In the genomic region with DNA sequence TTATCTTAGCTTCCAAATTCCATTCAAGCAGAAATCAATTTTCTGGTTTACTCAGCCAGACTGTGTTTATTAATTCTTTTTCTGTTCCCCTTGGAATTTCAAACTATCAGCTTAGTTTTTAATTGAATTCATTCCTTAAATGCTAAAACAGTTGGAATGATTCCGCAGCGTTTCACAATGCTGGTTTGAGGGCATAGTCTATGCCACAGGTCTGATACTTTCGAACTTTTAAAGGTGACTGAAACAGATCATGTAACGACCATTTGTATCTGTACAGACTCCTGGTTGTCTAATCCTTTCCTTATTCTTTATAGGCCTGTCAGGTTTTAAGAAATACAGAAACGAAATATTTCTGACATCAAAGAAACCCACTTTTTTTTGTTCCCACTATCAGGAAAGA, we compare ENCODE assay signal across 4 cellular contexts.
TF ChIP-seq lines count a peak whose summit lies in the region.

No MANE protein-coding gene starts in this region.

TF ChIP-seq in SK-N-SH, 30 proteins besides CTCF, POLR2A, EP300 and RAD21 (continues in another document):
- TF ChIP-seq, protein P1, sequence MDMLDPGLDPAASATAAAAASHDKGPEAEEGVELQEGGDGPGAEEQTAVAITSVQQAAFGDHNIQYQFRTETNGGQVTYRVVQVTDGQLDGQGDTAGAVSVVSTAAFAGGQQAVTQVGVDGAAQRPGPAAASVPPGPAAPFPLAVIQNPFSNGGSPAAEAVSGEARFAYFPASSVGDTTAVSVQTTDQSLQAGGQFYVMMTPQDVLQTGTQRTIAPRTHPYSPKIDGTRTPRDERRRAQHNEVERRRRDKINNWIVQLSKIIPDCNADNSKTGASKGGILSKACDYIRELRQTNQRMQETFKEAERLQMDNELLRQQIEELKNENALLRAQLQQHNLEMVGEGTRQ (IDR thresholded peaks at IDR 0.05; ENCODE audit: borderline replicate concordance, low read depth, low read length), result no peak
- TF ChIP-seq, protein P2, sequence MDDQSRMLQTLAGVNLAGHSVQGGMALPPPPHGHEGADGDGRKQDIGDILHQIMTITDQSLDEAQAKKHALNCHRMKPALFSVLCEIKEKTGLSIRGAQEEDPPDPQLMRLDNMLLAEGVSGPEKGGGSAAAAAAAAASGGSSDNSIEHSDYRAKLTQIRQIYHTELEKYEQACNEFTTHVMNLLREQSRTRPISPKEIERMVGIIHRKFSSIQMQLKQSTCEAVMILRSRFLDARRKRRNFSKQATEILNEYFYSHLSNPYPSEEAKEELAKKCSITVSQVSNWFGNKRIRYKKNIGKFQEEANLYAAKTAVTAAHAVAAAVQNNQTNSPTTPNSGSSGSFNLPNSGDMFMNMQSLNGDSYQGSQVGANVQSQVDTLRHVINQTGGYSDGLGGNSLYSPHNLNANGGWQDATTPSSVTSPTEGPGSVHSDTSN (IDR thresholded peaks at IDR 0.05), result no peak
- TF ChIP-seq JUND (IDR thresholded peaks at IDR 0.05), result no peak
- TF ChIP-seq MXI1 (IDR thresholded peaks at IDR 0.05; ENCODE audit: low read depth, low read length), result no peak
- TF ChIP-seq NFIC (IDR thresholded peaks at IDR 0.05; ENCODE audit: borderline replicate concordance), result no peak
- TF ChIP-seq, protein P3, sequence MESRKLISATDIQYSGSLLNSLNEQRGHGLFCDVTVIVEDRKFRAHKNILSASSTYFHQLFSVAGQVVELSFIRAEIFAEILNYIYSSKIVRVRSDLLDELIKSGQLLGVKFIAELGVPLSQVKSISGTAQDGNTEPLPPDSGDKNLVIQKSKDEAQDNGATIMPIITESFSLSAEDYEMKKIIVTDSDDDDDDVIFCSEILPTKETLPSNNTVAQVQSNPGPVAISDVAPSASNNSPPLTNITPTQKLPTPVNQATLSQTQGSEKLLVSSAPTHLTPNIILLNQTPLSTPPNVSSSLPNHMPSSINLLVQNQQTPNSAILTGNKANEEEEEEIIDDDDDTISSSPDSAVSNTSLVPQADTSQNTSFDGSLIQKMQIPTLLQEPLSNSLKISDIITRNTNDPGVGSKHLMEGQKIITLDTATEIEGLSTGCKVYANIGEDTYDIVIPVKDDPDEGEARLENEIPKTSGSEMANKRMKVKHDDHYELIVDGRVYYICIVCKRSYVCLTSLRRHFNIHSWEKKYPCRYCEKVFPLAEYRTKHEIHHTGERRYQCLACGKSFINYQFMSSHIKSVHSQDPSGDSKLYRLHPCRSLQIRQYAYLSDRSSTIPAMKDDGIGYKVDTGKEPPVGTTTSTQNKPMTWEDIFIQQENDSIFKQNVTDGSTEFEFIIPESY (IDR thresholded peaks at IDR 0.05; ENCODE audit: borderline replicate concordance, low read depth), result no peak
- no peak for TF ChIP-seq YY1 (IDR thresholded peaks at IDR 0.05; ENCODE audit: low read depth)
- no peak for TF ChIP-seq TEAD4 (IDR thresholded peaks at IDR 0.05; ENCODE audit: borderline replicate concordance, insufficient read depth)
- no peak for TF ChIP-seq SMC3 (IDR thresholded peaks at IDR 0.05; ENCODE audit: low read depth, low read length)
- TF ChIP-seq FOXJ3 (CRISPR knock-in tag; IDR thresholded peaks at IDR 0.05), result no peak
- TF ChIP-seq RFX5 (IDR thresholded peaks at IDR 0.05; ENCODE audit: low read length), result no peak
- TF ChIP-seq POLR2AphosphoS5 (IDR thresholded peaks at IDR 0.05; ENCODE audit: low read depth, low read length), result no peak
- TF ChIP-seq TCF12 (IDR thresholded peaks at IDR 0.05), result no peak
- TF ChIP-seq GATA2 (CRISPR knock-in tag; IDR thresholded peaks at IDR 0.05), result no peak

TF ChIP-seq in SK-N-SH treated with all-trans-retinoic acid at 6 μM for 48 hours, 23 proteins besides CTCF, POLR2A, EP300 and RAD21:
- no peak for TF ChIP-seq ZNF8 (CRISPR knock-in tag; IDR thresholded peaks at IDR 0.05)
- TF ChIP-seq RARB (CRISPR knock-in tag; IDR thresholded peaks at IDR 0.05), result no peak
- TF ChIP-seq ZC3H10 (CRISPR knock-in tag; IDR thresholded peaks at IDR 0.05), result no peak
- TF ChIP-seq CSDC2 (CRISPR knock-in tag; IDR thresholded peaks at IDR 0.05), result no peak
- no peak for TF ChIP-seq ISL1 (CRISPR knock-in tag; IDR thresholded peaks at IDR 0.05)
- TF ChIP-seq, protein P4, sequence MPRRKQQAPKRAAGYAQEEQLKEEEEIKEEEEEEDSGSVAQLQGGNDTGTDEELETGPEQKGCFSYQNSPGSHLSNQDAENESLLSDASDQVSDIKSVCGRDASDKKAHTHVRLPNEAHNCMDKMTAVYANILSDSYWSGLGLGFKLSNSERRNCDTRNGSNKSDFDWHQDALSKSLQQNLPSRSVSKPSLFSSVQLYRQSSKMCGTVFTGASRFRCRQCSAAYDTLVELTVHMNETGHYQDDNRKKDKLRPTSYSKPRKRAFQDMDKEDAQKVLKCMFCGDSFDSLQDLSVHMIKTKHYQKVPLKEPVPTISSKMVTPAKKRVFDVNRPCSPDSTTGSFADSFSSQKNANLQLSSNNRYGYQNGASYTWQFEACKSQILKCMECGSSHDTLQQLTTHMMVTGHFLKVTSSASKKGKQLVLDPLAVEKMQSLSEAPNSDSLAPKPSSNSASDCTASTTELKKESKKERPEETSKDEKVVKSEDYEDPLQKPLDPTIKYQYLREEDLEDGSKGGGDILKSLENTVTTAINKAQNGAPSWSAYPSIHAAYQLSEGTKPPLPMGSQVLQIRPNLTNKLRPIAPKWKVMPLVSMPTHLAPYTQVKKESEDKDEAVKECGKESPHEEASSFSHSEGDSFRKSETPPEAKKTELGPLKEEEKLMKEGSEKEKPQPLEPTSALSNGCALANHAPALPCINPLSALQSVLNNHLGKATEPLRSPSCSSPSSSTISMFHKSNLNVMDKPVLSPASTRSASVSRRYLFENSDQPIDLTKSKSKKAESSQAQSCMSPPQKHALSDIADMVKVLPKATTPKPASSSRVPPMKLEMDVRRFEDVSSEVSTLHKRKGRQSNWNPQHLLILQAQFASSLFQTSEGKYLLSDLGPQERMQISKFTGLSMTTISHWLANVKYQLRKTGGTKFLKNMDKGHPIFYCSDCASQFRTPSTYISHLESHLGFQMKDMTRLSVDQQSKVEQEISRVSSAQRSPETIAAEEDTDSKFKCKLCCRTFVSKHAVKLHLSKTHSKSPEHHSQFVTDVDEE (CRISPR knock-in tag; IDR thresholded peaks at IDR 0.05), result no peak
- TF ChIP-seq ESRRG (CRISPR knock-in tag; IDR thresholded peaks at IDR 0.05), result no peak
- TF ChIP-seq ZNF70 (CRISPR knock-in tag; IDR thresholded peaks at IDR 0.05), result no peak

TF ChIP-seq in HCT116, 20 proteins besides CTCF, POLR2A, EP300 and RAD21:
- TF ChIP-seq ZNF274 (IDR thresholded peaks at IDR 0.05; ENCODE audit: low read depth, low read length) (no peak), CBX3 (IDR thresholded peaks at IDR 0.05; ENCODE audit: low read depth) (no peak), CEBPB (IDR thresholded peaks at IDR 0.05; ENCODE audit: low read depth) (no peak)
- TF ChIP-seq, protein P5, sequence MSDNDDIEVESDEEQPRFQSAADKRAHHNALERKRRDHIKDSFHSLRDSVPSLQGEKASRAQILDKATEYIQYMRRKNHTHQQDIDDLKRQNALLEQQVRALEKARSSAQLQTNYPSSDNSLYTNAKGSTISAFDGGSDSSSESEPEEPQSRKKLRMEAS (IDR thresholded peaks at IDR 0.05), result no peak
TF ChIP-seq in HCT116: peak in this region for 0.

TF ChIP-seq in K562, 482 proteins besides CTCF, POLR2A, EP300 and RAD21:
- TF ChIP-seq, protein P6, sequence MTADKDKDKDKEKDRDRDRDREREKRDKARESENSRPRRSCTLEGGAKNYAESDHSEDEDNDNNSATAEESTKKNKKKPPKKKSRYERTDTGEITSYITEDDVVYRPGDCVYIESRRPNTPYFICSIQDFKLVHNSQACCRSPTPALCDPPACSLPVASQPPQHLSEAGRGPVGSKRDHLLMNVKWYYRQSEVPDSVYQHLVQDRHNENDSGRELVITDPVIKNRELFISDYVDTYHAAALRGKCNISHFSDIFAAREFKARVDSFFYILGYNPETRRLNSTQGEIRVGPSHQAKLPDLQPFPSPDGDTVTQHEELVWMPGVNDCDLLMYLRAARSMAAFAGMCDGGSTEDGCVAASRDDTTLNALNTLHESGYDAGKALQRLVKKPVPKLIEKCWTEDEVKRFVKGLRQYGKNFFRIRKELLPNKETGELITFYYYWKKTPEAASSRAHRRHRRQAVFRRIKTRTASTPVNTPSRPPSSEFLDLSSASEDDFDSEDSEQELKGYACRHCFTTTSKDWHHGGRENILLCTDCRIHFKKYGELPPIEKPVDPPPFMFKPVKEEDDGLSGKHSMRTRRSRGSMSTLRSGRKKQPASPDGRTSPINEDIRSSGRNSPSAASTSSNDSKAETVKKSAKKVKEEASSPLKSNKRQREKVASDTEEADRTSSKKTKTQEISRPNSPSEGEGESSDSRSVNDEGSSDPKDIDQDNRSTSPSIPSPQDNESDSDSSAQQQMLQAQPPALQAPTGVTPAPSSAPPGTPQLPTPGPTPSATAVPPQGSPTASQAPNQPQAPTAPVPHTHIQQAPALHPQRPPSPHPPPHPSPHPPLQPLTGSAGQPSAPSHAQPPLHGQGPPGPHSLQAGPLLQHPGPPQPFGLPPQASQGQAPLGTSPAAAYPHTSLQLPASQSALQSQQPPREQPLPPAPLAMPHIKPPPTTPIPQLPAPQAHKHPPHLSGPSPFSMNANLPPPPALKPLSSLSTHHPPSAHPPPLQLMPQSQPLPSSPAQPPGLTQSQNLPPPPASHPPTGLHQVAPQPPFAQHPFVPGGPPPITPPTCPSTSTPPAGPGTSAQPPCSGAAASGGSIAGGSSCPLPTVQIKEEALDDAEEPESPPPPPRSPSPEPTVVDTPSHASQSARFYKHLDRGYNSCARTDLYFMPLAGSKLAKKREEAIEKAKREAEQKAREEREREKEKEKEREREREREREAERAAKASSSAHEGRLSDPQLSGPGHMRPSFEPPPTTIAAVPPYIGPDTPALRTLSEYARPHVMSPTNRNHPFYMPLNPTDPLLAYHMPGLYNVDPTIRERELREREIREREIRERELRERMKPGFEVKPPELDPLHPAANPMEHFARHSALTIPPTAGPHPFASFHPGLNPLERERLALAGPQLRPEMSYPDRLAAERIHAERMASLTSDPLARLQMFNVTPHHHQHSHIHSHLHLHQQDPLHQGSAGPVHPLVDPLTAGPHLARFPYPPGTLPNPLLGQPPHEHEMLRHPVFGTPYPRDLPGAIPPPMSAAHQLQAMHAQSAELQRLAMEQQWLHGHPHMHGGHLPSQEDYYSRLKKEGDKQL (CRISPR knock-in tag; IDR thresholded peaks at IDR 0.05; ENCODE audit: borderline replicate concordance), result no peak
- TF ChIP-seq HIVEP1 (CRISPR knock-in tag; IDR thresholded peaks at IDR 0.05) (no peak), NFIX (CRISPR knock-in tag; IDR thresholded peaks at IDR 0.05; ENCODE audit: low read depth) (no peak), ZNF224 (CRISPR knock-in tag; IDR thresholded peaks at IDR 0.05) (no peak), HNRNPK (IDR thresholded peaks at IDR 0.05; ENCODE audit: low read depth, low read length, poor library complexity, severe bottlenecking) (no peak), RFX5 (IDR thresholded peaks at IDR 0.05; ENCODE audit: low read depth, low read length) (no peak), SMARCA5 (IDR thresholded peaks at IDR 0.05) (no peak)
- TF ChIP-seq, protein P7, sequence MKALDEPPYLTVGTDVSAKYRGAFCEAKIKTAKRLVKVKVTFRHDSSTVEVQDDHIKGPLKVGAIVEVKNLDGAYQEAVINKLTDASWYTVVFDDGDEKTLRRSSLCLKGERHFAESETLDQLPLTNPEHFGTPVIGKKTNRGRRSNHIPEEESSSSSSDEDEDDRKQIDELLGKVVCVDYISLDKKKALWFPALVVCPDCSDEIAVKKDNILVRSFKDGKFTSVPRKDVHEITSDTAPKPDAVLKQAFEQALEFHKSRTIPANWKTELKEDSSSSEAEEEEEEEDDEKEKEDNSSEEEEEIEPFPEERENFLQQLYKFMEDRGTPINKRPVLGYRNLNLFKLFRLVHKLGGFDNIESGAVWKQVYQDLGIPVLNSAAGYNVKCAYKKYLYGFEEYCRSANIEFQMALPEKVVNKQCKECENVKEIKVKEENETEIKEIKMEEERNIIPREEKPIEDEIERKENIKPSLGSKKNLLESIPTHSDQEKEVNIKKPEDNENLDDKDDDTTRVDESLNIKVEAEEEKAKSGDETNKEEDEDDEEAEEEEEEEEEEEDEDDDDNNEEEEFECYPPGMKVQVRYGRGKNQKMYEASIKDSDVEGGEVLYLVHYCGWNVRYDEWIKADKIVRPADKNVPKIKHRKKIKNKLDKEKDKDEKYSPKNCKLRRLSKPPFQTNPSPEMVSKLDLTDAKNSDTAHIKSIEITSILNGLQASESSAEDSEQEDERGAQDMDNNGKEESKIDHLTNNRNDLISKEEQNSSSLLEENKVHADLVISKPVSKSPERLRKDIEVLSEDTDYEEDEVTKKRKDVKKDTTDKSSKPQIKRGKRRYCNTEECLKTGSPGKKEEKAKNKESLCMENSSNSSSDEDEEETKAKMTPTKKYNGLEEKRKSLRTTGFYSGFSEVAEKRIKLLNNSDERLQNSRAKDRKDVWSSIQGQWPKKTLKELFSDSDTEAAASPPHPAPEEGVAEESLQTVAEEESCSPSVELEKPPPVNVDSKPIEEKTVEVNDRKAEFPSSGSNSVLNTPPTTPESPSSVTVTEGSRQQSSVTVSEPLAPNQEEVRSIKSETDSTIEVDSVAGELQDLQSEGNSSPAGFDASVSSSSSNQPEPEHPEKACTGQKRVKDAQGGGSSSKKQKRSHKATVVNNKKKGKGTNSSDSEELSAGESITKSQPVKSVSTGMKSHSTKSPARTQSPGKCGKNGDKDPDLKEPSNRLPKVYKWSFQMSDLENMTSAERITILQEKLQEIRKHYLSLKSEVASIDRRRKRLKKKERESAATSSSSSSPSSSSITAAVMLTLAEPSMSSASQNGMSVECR (CRISPR knock-in tag; IDR thresholded peaks at IDR 0.05), result no peak
- TF ChIP-seq, protein P8, sequence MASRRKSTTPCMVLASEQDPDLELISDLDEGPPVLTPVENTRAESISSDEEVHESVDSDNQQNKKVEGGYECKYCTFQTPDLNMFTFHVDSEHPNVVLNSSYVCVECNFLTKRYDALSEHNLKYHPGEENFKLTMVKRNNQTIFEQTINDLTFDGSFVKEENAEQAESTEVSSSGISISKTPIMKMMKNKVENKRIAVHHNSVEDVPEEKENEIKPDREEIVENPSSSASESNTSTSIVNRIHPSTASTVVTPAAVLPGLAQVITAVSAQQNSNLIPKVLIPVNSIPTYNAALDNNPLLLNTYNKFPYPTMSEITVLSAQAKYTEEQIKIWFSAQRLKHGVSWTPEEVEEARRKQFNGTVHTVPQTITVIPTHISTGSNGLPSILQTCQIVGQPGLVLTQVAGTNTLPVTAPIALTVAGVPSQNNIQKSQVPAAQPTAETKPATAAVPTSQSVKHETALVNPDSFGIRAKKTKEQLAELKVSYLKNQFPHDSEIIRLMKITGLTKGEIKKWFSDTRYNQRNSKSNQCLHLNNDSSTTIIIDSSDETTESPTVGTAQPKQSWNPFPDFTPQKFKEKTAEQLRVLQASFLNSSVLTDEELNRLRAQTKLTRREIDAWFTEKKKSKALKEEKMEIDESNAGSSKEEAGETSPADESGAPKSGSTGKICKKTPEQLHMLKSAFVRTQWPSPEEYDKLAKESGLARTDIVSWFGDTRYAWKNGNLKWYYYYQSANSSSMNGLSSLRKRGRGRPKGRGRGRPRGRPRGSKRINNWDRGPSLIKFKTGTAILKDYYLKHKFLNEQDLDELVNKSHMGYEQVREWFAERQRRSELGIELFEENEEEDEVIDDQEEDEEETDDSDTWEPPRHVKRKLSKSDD (conservative IDR thresholded peaks at IDR 0.05; ENCODE audit: low read length), result no peak
